In the genomic region with DNA sequence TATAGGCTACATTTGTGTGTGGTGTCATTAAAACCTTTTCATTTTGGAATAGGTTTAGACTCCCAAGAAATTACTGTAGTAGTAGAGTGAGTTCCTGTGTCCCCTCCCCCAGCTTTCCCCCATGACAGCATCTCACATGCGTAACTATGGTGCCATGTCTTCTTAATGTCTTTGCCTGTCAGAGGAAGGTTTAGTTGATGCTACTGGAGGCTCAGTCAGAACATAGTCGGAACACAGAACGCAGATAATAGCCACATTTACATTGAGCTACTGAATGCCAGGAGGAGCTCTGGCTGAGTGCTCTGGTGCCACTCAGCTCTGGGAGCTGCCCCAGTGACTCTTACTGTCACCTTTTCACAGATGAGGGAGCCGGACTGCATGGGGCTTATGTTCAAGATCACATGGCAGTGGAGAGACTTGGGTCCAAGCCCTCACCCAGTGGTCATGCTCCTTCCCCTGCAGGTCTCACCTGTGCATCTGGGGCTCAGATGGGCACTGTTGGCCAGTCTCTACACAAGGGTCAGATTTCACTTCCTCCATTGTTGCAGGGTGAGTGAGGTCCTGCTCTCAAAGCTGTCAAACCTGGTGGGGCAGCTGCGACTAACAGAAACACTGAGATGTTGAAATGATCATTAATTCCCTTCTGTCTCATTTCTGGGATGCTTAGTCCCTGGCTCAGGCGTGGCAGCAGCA, we compare ENCODE assay signal across 11 cellular contexts.
DNase-seq lines count a peak whose midpoint lies in the region; ATAC-seq and TF ChIP-seq lines count a peak whose summit lies in the region.
"Had no signal": no experiment of that assay in that cellular context is flagged by ENCODE, and none has a peak within 500 bp of the region (broad histone marks: within the 10 kb centered on the region; RNA-seq: fewer than 3 reads in every experiment).

No MANE protein-coding gene starts in this region.

- DNase-seq in NCI-H2029 treated with DMSO at 0.1 percent for 48 hours (lab: John Stamatoyannopoulos, UW): peak; percentile 66
- no peak for DNase-seq in epithelial cell of prostate (ENCODE audit: low read depth, low spot score)
- no peak for DNase-seq in neural progenitor cell (ENCODE audit: low spot score)
- no peak for DNase-seq in H7
- DNase-seq in activated CD8-positive, alpha-beta T cell treated with anti-CD3 and anti-CD28 coated beads for 36 hours: no peak
- no peak for DNase-seq in T1000 (lab: John Stamatoyannopoulos, UW)
- DNase-seq in NCI-H2107 treated with DMSO at 0.1 percent for 48 hours (lab: John Stamatoyannopoulos, UW; ENCODE audit: unreplicated experiment): no peak
- DNase-seq: C1 segment of cervical spinal cord had no signal

- peaks cover 2% of the 10 kb centered on the region for H3K27me3 Mint-ChIP-seq in neural progenitor cell (ENCODE audit: insufficient read depth, low read depth)
- H3K27me3 Mint-ChIP-seq in activated CD8-positive, alpha-beta T cell treated with anti-CD3 and anti-CD28 coated beads for 36 hours: no peaks in the 10 kb centered on the region

- peaks cover 66% of the 10 kb centered on the region for H3K4me1 ChIP-seq in BLaER1
- H3K4me1 ChIP-seq in neural progenitor cell: peaks cover 37% of the 10 kb centered on the region
- H3K4me1 ChIP-seq: breast epithelium had no signal

- no peak for TF ChIP-seq CTCF in neural progenitor cell (IDR thresholded peaks at IDR 0.05)
- no peak for TF ChIP-seq CTCF in activated CD8-positive, alpha-beta T cell treated with anti-CD3 and anti-CD28 coated beads for 36 hours (IDR thresholded peaks at IDR 0.05)

- H3F3A ChIP-seq in neural progenitor cell (ENCODE audit: low read depth): no peaks in the 10 kb centered on the region

- H3K36me3 ChIP-seq in BLaER1: peaks cover 2% of the 10 kb centered on the region; the same call in 1 of the 2 replicates
- H3K36me3 ChIP-seq in neural progenitor cell: no peaks in the 10 kb centered on the region
- H3K36me3 ChIP-seq in H7 (replicated peaks; ENCODE audit: control insufficient read depth, insufficient read depth, low read length): no peaks in the 10 kb centered on the region
- H3K36me3 ChIP-seq: breast epithelium had no signal

- POLR2A ChIA-PET in activated CD8-positive, alpha-beta T cell treated with anti-CD3 and anti-CD28 coated beads for 36 hours (lab: Charles Lee): no interaction called here

- no peak overlapping the region for H3K27ac ChIP-seq in BLaER1
- H3K27ac ChIP-seq in epithelial cell of prostate: peak overlapping the region; percentile 78
- H3K27ac ChIP-seq in neural progenitor cell: no peak overlapping the region

- H3K27ac Mint-ChIP-seq in neural progenitor cell: peak overlapping the region; percentile 22
- no peak overlapping the region for H3K27ac Mint-ChIP-seq in activated CD8-positive, alpha-beta T cell treated with anti-CD3 and anti-CD28 coated beads for 36 hours

- no peak overlapping the region for H2AFZ ChIP-seq in neural progenitor cell (replicated peaks)

- H4K20me1 ChIP-seq in BLaER1 (no peaks in the 10 kb centered on the region), neural progenitor cell (ENCODE audit: low read depth) (no peaks in the 10 kb centered on the region)

- peaks cover 10% of the 10 kb centered on the region for H3K36me3 Mint-ChIP-seq in neural progenitor cell
- peaks cover 2% of the 10 kb centered on the region for H3K36me3 Mint-ChIP-seq in activated CD8-positive, alpha-beta T cell treated with anti-CD3 and anti-CD28 coated beads for 36 hours (ENCODE audit: low read depth)

- no peak for ATAC-seq in activated CD8-positive, alpha-beta T cell treated with anti-CD3 and anti-CD28 coated beads for 36 hours
- ATAC-seq: activated CD4-positive, CD25-positive, alpha-beta regulatory T cell treated with anti-CD3 and anti-CD28 coated beads, Interleukin-2, amount 50 U/mL, for 24 hours had no signal

- H3K27me3 ChIP-seq in BLaER1: no peaks in the 10 kb centered on the region
- no peaks in the 10 kb centered on the region for H3K27me3 ChIP-seq in neural progenitor cell
- no peaks in the 10 kb centered on the region for H3K27me3 ChIP-seq in H7 (ENCODE audit: control insufficient read depth, insufficient read depth, low read length)
- H3K27me3 ChIP-seq: breast epithelium had no signal

- intact Hi-C loops in activated CD8-positive, alpha-beta T cell treated with anti-CD3 and anti-CD28 coated beads for 36 hours (cut with micrococcal nuclease): no loop called here

- H3K4me1 Mint-ChIP-seq in neural progenitor cell: peaks cover 44% of the 10 kb centered on the region
- peaks cover 38% of the 10 kb centered on the region for H3K4me1 Mint-ChIP-seq in activated CD8-positive, alpha-beta T cell treated with anti-CD3 and anti-CD28 coated beads for 36 hours (ENCODE audit: low read depth)

- H3K79me2 ChIP-seq in neural progenitor cell (ENCODE audit: low read depth): no peaks in the 10 kb centered on the region

- H3K4me3 ChIP-seq in BLaER1 (no peak overlapping the region), neural progenitor cell (no peak overlapping the region), H7 (ENCODE audit: insufficient read depth, low read depth, low read length) (no peak overlapping the region)
- H3K4me3 ChIP-seq: breast epithelium had no signal

- H3K4me2 ChIP-seq in BLaER1 (peak overlapping the region; percentile 87), neural progenitor cell (no peak overlapping the region)

- H3K9me3 Mint-ChIP-seq in neural progenitor cell: no peaks in the 10 kb centered on the region
- no peaks in the 10 kb centered on the region for H3K9me3 Mint-ChIP-seq in activated CD8-positive, alpha-beta T cell treated with anti-CD3 and anti-CD28 coated beads for 36 hours

- no peak overlapping the region for H3K9ac ChIP-seq in BLaER1
- no peak overlapping the region for H3K9ac ChIP-seq in neural progenitor cell

- H3K4me3 Mint-ChIP-seq in neural progenitor cell: no peak overlapping the region
- no peak overlapping the region for H3K4me3 Mint-ChIP-seq in activated CD8-positive, alpha-beta T cell treated with anti-CD3 and anti-CD28 coated beads for 36 hours

- no peaks in the 10 kb centered on the region for H3K9me3 ChIP-seq in BLaER1
- no peaks in the 10 kb centered on the region for H3K9me3 ChIP-seq in neural progenitor cell (ENCODE audit: low read depth)
- H3K9me3 ChIP-seq: breast epithelium had no signal

- CTCF ChIA-PET in activated CD8-positive, alpha-beta T cell treated with anti-CD3 and anti-CD28 coated beads for 36 hours (lab: Charles Lee): no interaction called here
